ENCODE assay signal across 15 cellular contexts in genomic region chr1:24276791-24277190, GRCh38. TPM values are rescaled to one million over a fixed set of nuclear protein-coding genes. Genes with fewer than 3 reads are reported as not detected.
DNase-seq lines count a peak whose midpoint lies in the region; ATAC-seq, FAIRE-seq and TF ChIP-seq lines count a peak whose summit lies in the region.
"Had no signal": no experiment of that assay in that cellular context is flagged by ENCODE, and none has a peak within 500 bp of the region (broad histone marks: within the 10 kb centered on the region; RNA-seq: fewer than 3 reads in every experiment).

No MANE protein-coding gene starts in this region.

- H4K20me1 ChIP-seq in IMR-90 (ENCODE audit: insufficient read depth, low read length) (no peaks in the 10 kb centered on the region), K562 (replicated peaks; ENCODE audit: control insufficient read depth, insufficient read depth, low read length) (no peaks in the 10 kb centered on the region), HepG2 (ENCODE audit: insufficient read depth, low read length) (no peaks in the 10 kb centered on the region)

- H4K8ac ChIP-seq in IMR-90 (ENCODE audit: low read depth in 2 of 2, low read length in 2 of 2): no peak overlapping the region

- no peak overlapping the region for H2BK120ac ChIP-seq in IMR-90 (ENCODE audit: low read depth, low read length)

- ATAC-seq in IMR-90 (ENCODE audit: low read depth) (no peak), K562 (no peak), HepG2 (no peak)
- ATAC-seq in stimulated activated naive CD8-positive, alpha-beta T cell treated with anti-CD3 and anti-CD28 coated beads, Interleukin-15, Interleukin-2, amounts not matched to agents 100 U/mL and 50 U/mL, for 24 hours: no peak

- no peaks in the 10 kb centered on the region for H3K9me1 ChIP-seq in IMR-90 (ENCODE audit: insufficient read depth, low read length)
- no peaks in the 10 kb centered on the region for H3K9me1 ChIP-seq in K562 (ENCODE audit: control insufficient read depth, insufficient read depth, low read length)

- H2AFZ ChIP-seq in IMR-90 (replicated peaks; ENCODE audit: low read length, poor library complexity): no peak overlapping the region
- H2AFZ ChIP-seq in K562 (ENCODE audit: low read depth, low read length): no peak overlapping the region
- no peak overlapping the region for H2AFZ ChIP-seq in HepG2 (ENCODE audit: low read length)

- H3K4ac ChIP-seq in IMR-90 (ENCODE audit: low read depth, low read length): no peak overlapping the region

- no peak overlapping the region for H4K91ac ChIP-seq in IMR-90 (ENCODE audit: insufficient read depth, low read depth, low read length)

- H3K36me3 Mint-ChIP-seq in type B pancreatic cell: peaks cover 4% of the 10 kb centered on the region

- H3K27ac ChIP-seq in IMR-90 (ENCODE audit: insufficient read depth, low read length) (no peak overlapping the region), K562 (ENCODE audit: extremely low read depth, low read depth, low read length) (no peak overlapping the region), HepG2 (ENCODE audit: extremely low read length, insufficient read depth, low read length) (no peak overlapping the region)
- H3K27ac ChIP-seq: 22Rv1 had no signal

- no peak overlapping the region for H2BK5ac ChIP-seq in IMR-90 (ENCODE audit: low read depth, low read length, poor library complexity, severe bottlenecking)

- H3K4me3 ChIP-seq in IMR-90 (ENCODE audit: insufficient read depth, low read depth, low read length) (no peak overlapping the region), K562 (no peak overlapping the region), HepG2 (replicated peaks in 1 of 3; ENCODE audit: insufficient read depth in 1 of 3, low read depth in 2 of 3, low read length in 3 of 3) (no peak overlapping the region)

- H3K18ac ChIP-seq in IMR-90 (ENCODE audit: low read depth, low read length): no peak overlapping the region

- no peak for FAIRE-seq in K562 (lab: Jason Lieb, UNC)
- no peak for FAIRE-seq in HepG2 (lab: Jason Lieb, UNC)

- H3K4me1 ChIP-seq in IMR-90 (ENCODE audit: control insufficient read depth, insufficient read depth, low read length) (no peaks in the 10 kb centered on the region), K562 (replicated peaks in 1 of 2; ENCODE audit: control insufficient read depth in 2 of 2, insufficient read depth in 2 of 2, low read length in 2 of 2) (no peaks in the 10 kb centered on the region; a peak in 2 of 5 replicates), HepG2 (ENCODE audit: insufficient read depth, low read length) (peaks cover 8% of the 10 kb centered on the region; the same call in 1 of the 2 replicates)

- H3K56ac ChIP-seq in IMR-90 (ENCODE audit: extremely low read depth, insufficient read depth, low read length): no peak overlapping the region

- peaks cover 7% of the 10 kb centered on the region for H3K27me3 Mint-ChIP-seq in type B pancreatic cell

- no peaks in the 10 kb centered on the region for H3K79me1 ChIP-seq in IMR-90 (ENCODE audit: low read depth in 1 of 2, low read length in 2 of 2)

- TF ChIP-seq RAD21 in IMR-90 (IDR thresholded peaks at IDR 0.05; ENCODE audit: low read length) (no peak), K562 (CRISPR knock-in tag; conservative IDR thresholded peaks at IDR 0.05 in 1 of 2, IDR thresholded peaks at IDR 0.05 in 1 of 2) (no peak), HepG2 (CRISPR knock-in tag; IDR thresholded peaks at IDR 0.05) (no peak)

- TF ChIP-seq CTCF in IMR-90 (conservative IDR thresholded peaks at IDR 0.05; ENCODE audit: low read depth, low read length): no peak
- TF ChIP-seq CTCF in K562 (IDR thresholded peaks at IDR 0.05 in 2 of 3, conservative IDR thresholded peaks at IDR 0.05 in 1 of 3; ENCODE audit: insufficient read depth in 2 of 3, low read depth in 1 of 3, low read length in 3 of 3): no peak
- no peak for TF ChIP-seq CTCF in HepG2 (CRISPR knock-in tag; IDR thresholded peaks at IDR 0.05)
- TF ChIP-seq CTCF in type B pancreatic cell (conservative IDR thresholded peaks at IDR 0.05): no peak

- peaks cover 6% of the 10 kb centered on the region for H3K9me3 ChIP-seq in IMR-90 (ENCODE audit: control insufficient read depth, insufficient read depth, low read length)
- no peaks in the 10 kb centered on the region for H3K9me3 ChIP-seq in K562 (replicated peaks; ENCODE audit: control insufficient read depth, insufficient read depth, low read depth, low read length)
- no peaks in the 10 kb centered on the region for H3K9me3 ChIP-seq in HepG2 (ENCODE audit: low read length)

- POLR2A ChIA-PET in IMR-90 (lab: Charles Lee; ENCODE audit: unreplicated experiment) (no interaction called here), K562 (lab: Yijun Ruan, JAX) (interaction anchor here (0.7 to 1.5 kb wide), 3 partner anchors 11 to 27 kb away, joined by 3 to 4 read pairs (median 3); no protein-coding TSS in a partner anchor), HepG2 (lab: Yijun Ruan, JAX) (no interaction called here)

- intact Hi-C loops in IMR-90 (cut with micrococcal nuclease): no loop called here
- intact Hi-C loops in K562 (cut with micrococcal nuclease): no loop called here
- intact Hi-C loops in HepG2 (cut with micrococcal nuclease; ENCODE audit: unreplicated experiment): no loop called here

- in situ Hi-C loops in IMR-90 (cut with MboI; ENCODE audit: low sequenced_read_pairs): no loop called here
- in situ Hi-C loops in K562 (cut with MboI): no loop called here
- in situ Hi-C loops in HepG2 (cut with HindIII; ENCODE audit: extremely low pct_ligation_motif_present, low pct_unique_long_range_greater_than_20kb): no loop called here

- peaks cover 25% of the 10 kb centered on the region for H3K27me3 ChIP-seq in IMR-90 (ENCODE audit: control insufficient read depth, insufficient read depth, low read length)
- H3K27me3 ChIP-seq in K562 (ENCODE audit: control insufficient read depth in 2 of 2, insufficient read depth in 2 of 2, low read length in 2 of 2): peaks cover 12 to 24% of the 10 kb centered on the region in 2 experiments
- no peaks in the 10 kb centered on the region; a peak in 2 of 5 replicates for H3K27me3 ChIP-seq in HepG2 (ENCODE audit: control insufficient read depth in 1 of 2, insufficient read depth in 2 of 2, low read length in 2 of 2)

- H3K23ac ChIP-seq in IMR-90 (ENCODE audit: low read depth, low read length): no peak overlapping the region

- no peak overlapping the region for H3K4me3 Mint-ChIP-seq in type B pancreatic cell

- CTCF ChIA-PET in IMR-90 (lab: Yijun Ruan, JAX) (no interaction called here), K562 (lab: Yijun Ruan, JAX; ENCODE audit: low intra/inter-chr PET ratio) (no interaction called here), HepG2 (lab: Yijun Ruan, JAX; ENCODE audit: low intra/inter-chr PET ratio, low total read pairs) (no interaction called here)

- no peak overlapping the region for H2AK9ac ChIP-seq in IMR-90 (replicated peaks; ENCODE audit: low read depth, low read length, poor library complexity)

- H3K79me2 ChIP-seq in K562 (ENCODE audit: control insufficient read depth, insufficient read depth, low read length): no peaks in the 10 kb centered on the region
- no peaks in the 10 kb centered on the region for H3K79me2 ChIP-seq in HepG2 (ENCODE audit: insufficient read depth, low read length)

- H4K5ac ChIP-seq in IMR-90 (ENCODE audit: low read depth, low read length): no peak overlapping the region

- TF ChIP-seq EP300 in K562 (IDR thresholded peaks at IDR 0.05; ENCODE audit: low read length) (no peak), HepG2 (IDR thresholded peaks at IDR 0.05; ENCODE audit: low read depth in 2 of 2, low read length in 2 of 2) (no peak), HepG2 (CRISPR knock-in tag; IDR thresholded peaks at IDR 0.05; ENCODE audit: borderline replicate concordance) (no peak)

- no peak overlapping the region for H3K27ac Mint-ChIP-seq in type B pancreatic cell

- DNase-seq in activated CD8-positive, alpha-beta memory T cell treated with anti-CD3 and anti-CD28 coated beads for 24 hours: peak; percentile 11
- DNase-seq in activated CD8-positive, alpha-beta memory T cell treated with anti-CD3 and anti-CD28 coated beads, Interleukin-2, amount 50 U/mL, for 48 hours: no peak
- DNase-seq in IMR-90 (peak; percentile 4), K562 (ENCODE audit: extremely low read depth in 1 of 4, low spot score in 3 of 4) (no peak), HepG2 (ENCODE audit: low spot score) (peak; percentile 19), type B pancreatic cell (ENCODE audit: extremely low spot score, unreplicated experiment) (no peak), mesenteric fat pad (ENCODE audit: low spot score) (no peak)
- no peak for DNase-seq in stimulated activated naive CD8-positive, alpha-beta T cell treated with anti-CD3 and anti-CD28 coated beads, Interleukin-15, Interleukin-2, amounts not matched to agents 100 U/mL and 50 U/mL, for 24 hours
- DNase-seq: C1 segment of cervical spinal cord, DMS153, KG1, NCI-H1105, SIG-M5 had no signal

- no peak for TF ChIP-seq POLR2A in IMR-90 (IDR thresholded peaks at IDR 0.05; ENCODE audit: low read depth, low read length)
- no peak for TF ChIP-seq POLR2A in K562 (conservative IDR thresholded peaks at IDR 0.05)
- TF ChIP-seq POLR2A in HepG2 (IDR thresholded peaks at IDR 0.05; ENCODE audit: insufficient read depth in 1 of 2, low read depth in 2 of 2, low read length in 2 of 2): no peak

- no peak overlapping the region for H3K14ac ChIP-seq in IMR-90 (replicated peaks; ENCODE audit: low read depth, low read length)

- no peak overlapping the region for H2BK15ac ChIP-seq in IMR-90 (ENCODE audit: low read depth, low read length)

- H3K9ac ChIP-seq in IMR-90 (ENCODE audit: low read depth, low read length) (no peak overlapping the region), K562 (ENCODE audit: insufficient read depth in 1 of 2, low read depth in 2 of 2, low read length in 2 of 2) (no peak overlapping the region), HepG2 (ENCODE audit: insufficient read depth, low read depth, low read length) (no peak overlapping the region)

- no TSS peak for BruUV-seq in IMR-90 (replicated peaks; lab: Mats Ljungman, UMichigan)
- BruUV-seq in K562 (replicated peaks; lab: Mats Ljungman, UMichigan): no TSS peak
- no TSS peak for BruUV-seq in HepG2 (replicated peaks; lab: Mats Ljungman, UMichigan)

- no peak overlapping the region for H2AK5ac ChIP-seq in IMR-90 (ENCODE audit: low read depth, low read length)

- H3K4me1 Mint-ChIP-seq in type B pancreatic cell (ENCODE audit: unreplicated experiment): no peaks in the 10 kb centered on the region

- dilution Hi-C loops in IMR-90 (cut with HindIII; ENCODE audit: low sequenced_read_pairs, unreplicated experiment): no loop called here

- no CpG with 5 or more reads among the region's 6 CpGs for WGBS in IMR-90 (ENCODE audit: extremely low coverage in 2 of 2, insufficient read length in 1 of 2), 2 experiments
- 0% methylated on average over 6 of the region's 6 CpGs for WGBS in K562 (ENCODE audit: insufficient coverage, low coverage, missing lambda C conversion rate)
- 5% methylated on average over 6 of the region's 6 CpGs for WGBS in HepG2 (ENCODE audit: low lambda C conversion rate)

- 0 out of 2 replicates have a peak overlapping the region, but pooled peaks have one; percentile 19 for H3K4me2 ChIP-seq in IMR-90 (ENCODE audit: low read depth, low read length)
- no peak overlapping the region for H3K4me2 ChIP-seq in K562 (ENCODE audit: insufficient read depth, low read length)
- no peak overlapping the region for H3K4me2 ChIP-seq in HepG2 (ENCODE audit: low read depth, low read length)

- H2BK20ac ChIP-seq in IMR-90 (ENCODE audit: low read depth, low read length): no peak overlapping the region

- H3K9me3 Mint-ChIP-seq in type B pancreatic cell: peaks cover 5% of the 10 kb centered on the region

- H3K36me3 ChIP-seq in IMR-90 (ENCODE audit: control insufficient read depth, insufficient read depth, low read length) (no peaks in the 10 kb centered on the region), K562 (ENCODE audit: control insufficient read depth, insufficient read depth, low read length) (no peaks in the 10 kb centered on the region), HepG2 (replicated peaks in 1 of 2; ENCODE audit: control insufficient read depth in 1 of 2, insufficient read depth in 2 of 2, low read length in 2 of 2) (no peaks in the 10 kb centered on the region)

RNA-seq across cellular contexts. Expression of gene GRHL3, which starts 42.4 kb away (rescaled TPM):
- total RNA-seq in IMR-90 (2012; rRNA removed) (not detected in 2 replicates), K562 (2014; rRNA removed) (not detected in 2 replicates), K562 (2014; rRNA removed; fragmentation: Illumina TruSeq; extraction: Trizol) (not detected in 2 replicates), K562 (2015; rRNA removed; fragmentation: Illumina TruSeq; extraction: Trizol) (not detected in 2 replicates), K562 (2021) (not detected in 2 replicates), HepG2 (2016; rRNA removed; fragmentation: Illumina TruSeq; extraction: Trizol) (not detected in 2 replicates), type B pancreatic cell (ENCODE audit: low replicate concordance) (70.6 and 194 TPM in 2 replicates), mesenteric fat pad (not detected)
- polyA plus RNA-seq in IMR-90 (2012; rRNA removed) (not detected in 2 replicates), K562 (2011; rRNA removed) (not detected in 2 replicates), K562 (2014; fragmentation: Illumina TruSeq; extraction: Trizol) (0.04 TPM in 1 of 2 replicates, not detected in the other), K562 (2014; fragmentation: Nextera tagmentation; extraction: Ambion mirVana) (under 1 TPM in 1 of 2 experiments, not detected in 1; 0.01 TPM), K562 (2014; rRNA removed) (0.65 TPM in 1 of 2 replicates, not detected in the other), HepG2 (2011; rRNA removed) (not detected in 2 replicates)
- 0.01 TPM in 1 of 2 replicates, not detected in the other for polyA plus RNA-seq in IMR-90 (2012; cell fraction: cytosol; rRNA removed)
- polyA plus RNA-seq in IMR-90 (2012; cell fraction: nucleus; rRNA removed; ENCODE audit: low replicate concordance): not detected in 2 replicates
- total RNA-seq in K562 (2011; cell fraction: chromatin; rRNA removed; ENCODE audit: low replicate concordance): not detected in 2 replicates
- total RNA-seq in K562 (2011; cell fraction: nucleolus; rRNA removed): not detected in 2 replicates
- not detected in 2 replicates for total RNA-seq in K562 (2011; cell fraction: nucleoplasm; rRNA removed)
- polyA plus RNA-seq in K562 (2011; cell fraction: cytosol; rRNA removed): not detected in 2 replicates
- not detected in 2 replicates for polyA plus RNA-seq in K562 (2011; cell fraction: nucleus; rRNA removed)
- 0.13 and 0.35 TPM in 2 replicates for polyA plus RNA-seq in K562 (2012)
- not detected in 2 replicates for polyA minus RNA-seq in K562 (2011; rRNA and poly(A)+ RNA removed)
- polyA minus RNA-seq in K562 (2011; cell fraction: cytosol; rRNA and poly(A)+ RNA removed): not detected in 2 replicates
- polyA minus RNA-seq in K562 (2011; cell fraction: nucleus; rRNA and poly(A)+ RNA removed): not detected in 2 replicates
- total RNA-seq in HepG2 (2016; cell fraction: cytosol; rRNA removed; fragmentation: Illumina TruSeq; extraction: Trizol; ENCODE audit: low read depth): not detected in 2 replicates
- total RNA-seq in HepG2 (2016; cell fraction: insoluble cytoplasmic fraction; rRNA removed; fragmentation: Illumina TruSeq; extraction: Trizol): not detected in 2 replicates
- total RNA-seq in HepG2 (2016; cell fraction: membrane; rRNA removed; fragmentation: Illumina TruSeq; extraction: Trizol): not detected in 2 replicates
- total RNA-seq in HepG2 (2016; cell fraction: nucleus; rRNA removed; fragmentation: Illumina TruSeq; extraction: Trizol): not detected in 2 replicates
- not detected in 2 replicates for polyA plus RNA-seq in HepG2 (2011; cell fraction: cytosol; rRNA removed)
- not detected in 2 replicates for polyA plus RNA-seq in HepG2 (2011; cell fraction: nucleus; rRNA removed)
- polyA plus RNA-seq in HepG2 (2012): not detected in 2 replicates
- not detected in 2 replicates for polyA plus RNA-seq in HepG2 (2016; cell fraction: cytosol; fragmentation: Illumina TruSeq; extraction: Trizol; ENCODE audit: low read depth)
- polyA plus RNA-seq in HepG2 (2016; cell fraction: insoluble cytoplasmic fraction; fragmentation: Illumina TruSeq; extraction: Trizol; ENCODE audit: low read depth): not detected in 2 replicates
- not detected in 2 replicates for polyA plus RNA-seq in HepG2 (2016; cell fraction: membrane; fragmentation: Illumina TruSeq; extraction: Trizol; ENCODE audit: low read depth)
- polyA plus RNA-seq in HepG2 (2016; cell fraction: nucleus; fragmentation: Illumina TruSeq; extraction: Trizol; ENCODE audit: insufficient read depth, low read depth): 0.53 TPM in 1 of 2 replicates, not detected in the other
- not detected in 2 replicates for polyA minus RNA-seq in HepG2 (2011; rRNA and poly(A)+ RNA removed; ENCODE audit: low replicate concordance)
- polyA minus RNA-seq in HepG2 (2011; cell fraction: cytosol; rRNA and poly(A)+ RNA removed): not detected in 2 replicates
- polyA minus RNA-seq in HepG2 (2011; cell fraction: nucleus; rRNA and poly(A)+ RNA removed): not detected in 2 replicates
- total RNA-seq: M059J had no signal

Comparison
In these comparisons a context has a peak if more than half of its experiments do, and no peak if none do; other contexts are left out.
1. DNase-seq: peak in activated CD8-positive, alpha-beta memory T cell treated with anti-CD3 and anti-CD28 coated beads for 24 hours (single experiment), IMR-90 (single experiment) and HepG2 (single experiment); none in activated CD8-positive, alpha-beta memory T cell treated with anti-CD3 and anti-CD28 coated beads, Interleukin-2, amount 50 U/mL, for 48 hours (single experiment), K562 (0 of 4), type B pancreatic cell (single experiment), stimulated activated naive CD8-positive, alpha-beta T cell treated with anti-CD3 and anti-CD28 coated beads, Interleukin-15, Interleukin-2, amounts not matched to agents 100 U/mL and 50 U/mL, for 24 hours (single experiment) and mesenteric fat pad (single experiment).
2. RNA of gene GRHL3, which starts 42.4 kb away (total RNA-seq): 70.6 to 194 TPM in type B pancreatic cell; not detected in mesenteric fat pad (single experiment), not detected in HepG2, not detected in IMR-90 and not detected in K562; every median in the first group is over 10 times any median in the second.